ENCODE assay signal across 8 cellular contexts in genomic region chr1:176205322-176205914, GRCh38. TPM values are rescaled to one million over a fixed set of nuclear protein-coding genes. Genes with fewer than 3 reads are reported as not detected.
DNase-seq lines count a peak whose midpoint lies in the region; ATAC-seq and TF ChIP-seq lines count a peak whose summit lies in the region.

No MANE protein-coding gene starts in this region.

- H3K4me1 ChIP-seq in ectodermal cell (ENCODE audit: control insufficient read depth, insufficient read depth, low read length) (peaks cover 14% of the 10 kb centered on the region), neural progenitor cell (peaks cover 13% of the 10 kb centered on the region)

- no peaks in the 10 kb centered on the region for H3K27me3 ChIP-seq in ectodermal cell (ENCODE audit: control insufficient read depth, insufficient read depth, low read length, poor library complexity, severe bottlenecking)
- H3K27me3 ChIP-seq in neural progenitor cell = no peaks in the 10 kb centered on the region

- H3K4me3 ChIP-seq in ectodermal cell (ENCODE audit: insufficient read depth, low read depth, low read length) (peak overlapping the region; percentile 93), neural progenitor cell (peak overlapping the region; percentile 88)

- H3K27me3 Mint-ChIP-seq in neural progenitor cell (ENCODE audit: insufficient read depth, low read depth) = peaks cover 2% of the 10 kb centered on the region

- no peak overlapping the region for H3K27ac ChIP-seq in ectodermal cell (ENCODE audit: insufficient read depth, low read depth, low read length, poor library complexity, severe bottlenecking)
- H3K27ac ChIP-seq in neural progenitor cell = no peak overlapping the region
- H3K27ac ChIP-seq in caudate nucleus (ENCODE audit: low read depth, low read length) = no peak overlapping the region

- no peak for ATAC-seq in GM21529 (IDR thresholded peaks at IDR 0.05; ENCODE audit: unreplicated experiment)
- no peak for ATAC-seq in GM18861 (IDR thresholded peaks at IDR 0.05; ENCODE audit: unreplicated experiment)

- H3K4me2 ChIP-seq in neural progenitor cell = peak overlapping the region; percentile 91

- DNase-seq in GM10248 (ENCODE audit: extremely low spot score) (peak; percentile 13), NOMO-1 treated with DMSO at 0.1 percent for 48 hours (lab: John Stamatoyannopoulos, UW; ENCODE audit: unreplicated experiment) (peak; percentile 46), neural progenitor cell (ENCODE audit: low spot score) (no peak), caudate nucleus (lab: John Stamatoyannopoulos, UW) (no peak), hypothalamus (lab: John Stamatoyannopoulos, UW) (no peak)

- H3K36me3 ChIP-seq in ectodermal cell (ENCODE audit: control insufficient read depth, insufficient read depth, low read length) (no peaks in the 10 kb centered on the region), neural progenitor cell (no peaks in the 10 kb centered on the region)

- H3K27ac Mint-ChIP-seq in neural progenitor cell = peak overlapping the region; percentile 10

- H3F3A ChIP-seq in neural progenitor cell (ENCODE audit: low read depth) = peaks cover 16% of the 10 kb centered on the region

- H4K20me1 ChIP-seq in neural progenitor cell (ENCODE audit: low read depth) = peaks cover 36% of the 10 kb centered on the region

- no peak overlapping the region for H2AFZ ChIP-seq in neural progenitor cell (replicated peaks)

- CTCF ChIA-PET in GM10248 (lab: Yijun Ruan, JAX) = interaction anchor here (1.1 to 1.9 kb wide), 2 partner anchors 20 to 32 kb away, joined by 3 to 4 read pairs; no protein-coding TSS in a partner anchor

- H3K79me2 ChIP-seq in neural progenitor cell (ENCODE audit: low read depth) = peaks cover 75% of the 10 kb centered on the region

- 50 to 54% methylated on average over 5 of the region's 5 CpGs for WGBS in ectodermal cell, 2 experiments

- POLR2A ChIA-PET in GM10248 (lab: Yijun Ruan, JAX) = no interaction called here

- TF ChIP-seq CTCF in GM10248 (IDR thresholded peaks at IDR 0.05; ENCODE audit: control extremely low read depth, extremely low read depth, low read depth, missing control alignments) (no peak), neural progenitor cell (IDR thresholded peaks at IDR 0.05) (no peak)

- H3K4me3 Mint-ChIP-seq in neural progenitor cell = peak overlapping the region; percentile 97

- H3K4me1 Mint-ChIP-seq in neural progenitor cell = peaks cover 20% of the 10 kb centered on the region

- H3K9ac ChIP-seq in neural progenitor cell = peak overlapping the region; percentile 64

- H3K9me3 ChIP-seq in ectodermal cell (ENCODE audit: control insufficient read depth, low read length) (no peaks in the 10 kb centered on the region), neural progenitor cell (ENCODE audit: low read depth) (no peaks in the 10 kb centered on the region)

- peaks cover 5% of the 10 kb centered on the region for H3K9me3 Mint-ChIP-seq in neural progenitor cell

- H3K36me3 Mint-ChIP-seq in neural progenitor cell = peaks cover 8% of the 10 kb centered on the region

RNA-seq across cellular contexts. Expression of gene COP1, which starts 1.7 kb away (rescaled TPM):
- polyA plus RNA-seq in ectodermal cell (2013, experiment 1 of 4) = 61.0 TPM
- polyA plus RNA-seq in ectodermal cell (2013, experiment 2 of 4) = 68.4 TPM
- polyA plus RNA-seq in ectodermal cell (2013, experiment 3 of 4) = 53.2 TPM
- 56.2 TPM for polyA plus RNA-seq in ectodermal cell (2013, experiment 4 of 4)
- 71.3 and 98.5 TPM in 2 replicates for total RNA-seq in neural progenitor cell (ENCODE audit: low replicate concordance)

Comparison
In these comparisons a context has a peak if more than half of its experiments do, and no peak if none do; other contexts are left out.
1. DNase-seq: peak in GM10248 (single experiment) and NOMO-1 treated with DMSO at 0.1 percent for 48 hours (single experiment); none in neural progenitor cell (single experiment), caudate nucleus (0 of 61) and hypothalamus (0 of 51).